In the genomic region with DNA sequence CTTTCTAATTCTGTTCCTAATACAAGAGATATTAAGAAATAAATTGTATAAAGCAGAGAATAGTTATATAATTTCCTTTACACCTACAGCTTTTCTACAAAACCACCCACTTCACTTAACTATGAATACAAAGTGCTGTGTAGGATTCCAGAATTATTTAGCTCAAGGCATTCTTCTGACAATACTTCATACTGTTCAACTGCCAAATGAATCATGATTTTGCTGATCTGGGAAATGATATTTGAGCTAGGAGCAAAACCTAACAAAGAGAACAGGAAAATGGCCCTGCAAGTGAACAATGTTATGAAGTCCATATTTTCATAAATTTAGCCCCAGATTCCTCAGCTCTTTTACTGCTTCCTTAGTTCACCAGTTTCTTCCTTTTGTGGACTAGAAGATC, we compare ENCODE assay signal across 2 cellular contexts.
TF ChIP-seq lines count a peak whose summit lies in the region.

No MANE protein-coding gene starts in this region.

TF ChIP-seq in endothelial cell of umbilical vein, 7 proteins besides CTCF, POLR2A, EP300 and RAD21:
- TF ChIP-seq GATA2 (IDR thresholded peaks at IDR 0.05; ENCODE audit: insufficient read depth, insufficient read length, low read depth, low read length) (peak; percentile 15), JUN (IDR thresholded peaks at IDR 0.05; ENCODE audit: borderline replicate concordance, insufficient read depth, insufficient read length, low read depth) (peak; percentile 57)
- TF ChIP-seq, protein P1, sequence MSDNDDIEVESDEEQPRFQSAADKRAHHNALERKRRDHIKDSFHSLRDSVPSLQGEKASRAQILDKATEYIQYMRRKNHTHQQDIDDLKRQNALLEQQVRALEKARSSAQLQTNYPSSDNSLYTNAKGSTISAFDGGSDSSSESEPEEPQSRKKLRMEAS (IDR thresholded peaks at IDR 0.05; ENCODE audit: insufficient read depth, insufficient read length), result no peak

TF ChIP-seq in HepG2, 621 proteins besides CTCF, POLR2A, EP300 and RAD21:
- TF ChIP-seq, protein P2, sequence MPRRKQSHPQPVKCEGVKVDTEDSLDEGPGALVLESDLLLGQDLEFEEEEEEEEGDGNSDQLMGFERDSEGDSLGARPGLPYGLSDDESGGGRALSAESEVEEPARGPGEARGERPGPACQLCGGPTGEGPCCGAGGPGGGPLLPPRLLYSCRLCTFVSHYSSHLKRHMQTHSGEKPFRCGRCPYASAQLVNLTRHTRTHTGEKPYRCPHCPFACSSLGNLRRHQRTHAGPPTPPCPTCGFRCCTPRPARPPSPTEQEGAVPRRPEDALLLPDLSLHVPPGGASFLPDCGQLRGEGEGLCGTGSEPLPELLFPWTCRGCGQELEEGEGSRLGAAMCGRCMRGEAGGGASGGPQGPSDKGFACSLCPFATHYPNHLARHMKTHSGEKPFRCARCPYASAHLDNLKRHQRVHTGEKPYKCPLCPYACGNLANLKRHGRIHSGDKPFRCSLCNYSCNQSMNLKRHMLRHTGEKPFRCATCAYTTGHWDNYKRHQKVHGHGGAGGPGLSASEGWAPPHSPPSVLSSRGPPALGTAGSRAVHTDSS (CRISPR knock-in tag; conservative IDR thresholded peaks at IDR 0.05), result no peak
- TF ChIP-seq TRIM24 (CRISPR knock-in tag; IDR thresholded peaks at IDR 0.05), result no peak
- TF ChIP-seq, protein P3, sequence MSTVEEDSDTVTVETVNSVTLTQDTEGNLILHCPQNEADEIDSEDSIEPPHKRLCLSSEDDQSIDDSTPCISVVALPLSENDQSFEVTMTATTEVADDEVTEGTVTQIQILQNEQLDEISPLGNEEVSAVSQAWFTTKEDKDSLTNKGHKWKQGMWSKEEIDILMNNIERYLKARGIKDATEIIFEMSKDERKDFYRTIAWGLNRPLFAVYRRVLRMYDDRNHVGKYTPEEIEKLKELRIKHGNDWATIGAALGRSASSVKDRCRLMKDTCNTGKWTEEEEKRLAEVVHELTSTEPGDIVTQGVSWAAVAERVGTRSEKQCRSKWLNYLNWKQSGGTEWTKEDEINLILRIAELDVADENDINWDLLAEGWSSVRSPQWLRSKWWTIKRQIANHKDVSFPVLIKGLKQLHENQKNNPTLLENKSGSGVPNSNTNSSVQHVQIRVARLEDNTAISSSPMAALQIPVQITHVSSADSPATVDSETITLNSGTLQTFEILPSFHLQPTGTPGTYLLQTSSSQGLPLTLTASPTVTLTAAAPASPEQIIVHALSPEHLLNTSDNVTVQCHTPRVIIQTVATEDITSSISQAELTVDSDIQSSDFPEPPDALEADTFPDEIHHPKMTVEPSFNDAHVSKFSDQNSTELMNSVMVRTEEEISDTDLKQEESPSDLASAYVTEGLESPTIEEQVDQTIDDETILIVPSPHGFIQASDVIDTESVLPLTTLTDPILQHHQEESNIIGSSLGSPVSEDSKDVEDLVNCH (CRISPR knock-in tag; IDR thresholded peaks at IDR 0.05), result no peak
- no peak for TF ChIP-seq HOXA5 (CRISPR knock-in tag; IDR thresholded peaks at IDR 0.05)
- TF ChIP-seq, protein P4, sequence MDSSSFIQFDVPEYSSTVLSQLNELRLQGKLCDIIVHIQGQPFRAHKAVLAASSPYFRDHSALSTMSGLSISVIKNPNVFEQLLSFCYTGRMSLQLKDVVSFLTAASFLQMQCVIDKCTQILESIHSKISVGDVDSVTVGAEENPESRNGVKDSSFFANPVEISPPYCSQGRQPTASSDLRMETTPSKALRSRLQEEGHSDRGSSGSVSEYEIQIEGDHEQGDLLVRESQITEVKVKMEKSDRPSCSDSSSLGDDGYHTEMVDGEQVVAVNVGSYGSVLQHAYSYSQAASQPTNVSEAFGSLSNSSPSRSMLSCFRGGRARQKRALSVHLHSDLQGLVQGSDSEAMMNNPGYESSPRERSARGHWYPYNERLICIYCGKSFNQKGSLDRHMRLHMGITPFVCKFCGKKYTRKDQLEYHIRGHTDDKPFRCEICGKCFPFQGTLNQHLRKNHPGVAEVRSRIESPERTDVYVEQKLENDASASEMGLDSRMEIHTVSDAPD (CRISPR knock-in tag; IDR thresholded peaks at IDR 0.05), result no peak
- TF ChIP-seq ZNF792 (CRISPR knock-in tag; IDR thresholded peaks at IDR 0.05), result no peak
- TF ChIP-seq ONECUT2 (CRISPR knock-in tag; IDR thresholded peaks at IDR 0.05), result no peak
- TF ChIP-seq, protein P5, sequence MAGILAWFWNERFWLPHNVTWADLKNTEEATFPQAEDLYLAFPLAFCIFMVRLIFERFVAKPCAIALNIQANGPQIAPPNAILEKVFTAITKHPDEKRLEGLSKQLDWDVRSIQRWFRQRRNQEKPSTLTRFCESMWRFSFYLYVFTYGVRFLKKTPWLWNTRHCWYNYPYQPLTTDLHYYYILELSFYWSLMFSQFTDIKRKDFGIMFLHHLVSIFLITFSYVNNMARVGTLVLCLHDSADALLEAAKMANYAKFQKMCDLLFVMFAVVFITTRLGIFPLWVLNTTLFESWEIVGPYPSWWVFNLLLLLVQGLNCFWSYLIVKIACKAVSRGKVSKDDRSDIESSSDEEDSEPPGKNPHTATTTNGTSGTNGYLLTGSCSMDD (CRISPR knock-in tag; IDR thresholded peaks at IDR 0.05), result no peak
- TF ChIP-seq, protein P6, sequence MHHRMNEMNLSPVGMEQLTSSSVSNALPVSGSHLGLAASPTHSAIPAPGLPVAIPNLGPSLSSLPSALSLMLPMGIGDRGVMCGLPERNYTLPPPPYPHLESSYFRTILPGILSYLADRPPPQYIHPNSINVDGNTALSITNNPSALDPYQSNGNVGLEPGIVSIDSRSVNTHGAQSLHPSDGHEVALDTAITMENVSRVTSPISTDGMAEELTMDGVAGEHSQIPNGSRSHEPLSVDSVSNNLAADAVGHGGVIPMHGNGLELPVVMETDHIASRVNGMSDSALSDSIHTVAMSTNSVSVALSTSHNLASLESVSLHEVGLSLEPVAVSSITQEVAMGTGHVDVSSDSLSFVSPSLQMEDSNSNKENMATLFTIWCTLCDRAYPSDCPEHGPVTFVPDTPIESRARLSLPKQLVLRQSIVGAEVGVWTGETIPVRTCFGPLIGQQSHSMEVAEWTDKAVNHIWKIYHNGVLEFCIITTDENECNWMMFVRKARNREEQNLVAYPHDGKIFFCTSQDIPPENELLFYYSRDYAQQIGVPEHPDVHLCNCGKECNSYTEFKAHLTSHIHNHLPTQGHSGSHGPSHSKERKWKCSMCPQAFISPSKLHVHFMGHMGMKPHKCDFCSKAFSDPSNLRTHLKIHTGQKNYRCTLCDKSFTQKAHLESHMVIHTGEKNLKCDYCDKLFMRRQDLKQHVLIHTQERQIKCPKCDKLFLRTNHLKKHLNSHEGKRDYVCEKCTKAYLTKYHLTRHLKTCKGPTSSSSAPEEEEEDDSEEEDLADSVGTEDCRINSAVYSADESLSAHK (CRISPR knock-in tag; IDR thresholded peaks at IDR 0.05; ENCODE audit: borderline replicate concordance), result no peak
- TF ChIP-seq ZNF687 (CRISPR knock-in tag; IDR thresholded peaks at IDR 0.05), result no peak
- no peak for TF ChIP-seq ELF1 (CRISPR knock-in tag; IDR thresholded peaks at IDR 0.05)
